11 cellular contexts compared by ENCODE assay signal in genomic region chr16:10965440-10966039, GRCh38. TPM values are rescaled to one million over a fixed set of nuclear protein-coding genes. Genes with fewer than 3 reads are reported as not detected.
DNase-seq lines count a peak whose midpoint lies in the region; ATAC-seq and TF ChIP-seq lines count a peak whose summit lies in the region.
"Had no signal": no experiment of that assay in that cellular context is flagged by ENCODE, and none has a peak within 500 bp of the region (broad histone marks: within the 10 kb centered on the region; RNA-seq: fewer than 3 reads in every experiment).

No MANE protein-coding gene starts in this region.

- DNase-seq in GM06990 (ENCODE audit: extremely low read depth, insufficient read length) (peak; percentile 82), activated B cell treated with CpG ODN at 0.5 μM for 24 hours (peak; percentile 45), NCI-H510A treated with DMSO at 0.1 percent for 48 hours (lab: John Stamatoyannopoulos, UW) (no peak), H7 (no peak), hippocampal formation (lab: John Stamatoyannopoulos, UW) (no peak), neuronal stem cell (ENCODE audit: low spot score) (no peak)
- DNase-seq: lower lobe of right lung, NCI-H1092 treated with DMSO at 0.1 percent for 48 hours, WERI-Rb-1 had no signal

- no peaks in the 10 kb centered on the region for H3K9me3 Mint-ChIP-seq in activated B cell treated with CpG ODN at 0.5 μM for 24 hours

- H2BK12ac ChIP-seq in neuronal stem cell (ENCODE audit: low read length) = no peak overlapping the region

- H3K79me1 ChIP-seq in neuronal stem cell (ENCODE audit: low read depth, low read length) = no peaks in the 10 kb centered on the region

- peaks cover 45% of the 10 kb centered on the region for H3K4me1 Mint-ChIP-seq in activated B cell treated with CpG ODN at 0.5 μM for 24 hours

- ATAC-seq in GM19035 (IDR thresholded peaks at IDR 0.05; ENCODE audit: unreplicated experiment) = peak; percentile 63
- peak; percentile 61 for ATAC-seq in HG02943 (IDR thresholded peaks at IDR 0.05; ENCODE audit: low read depth, unreplicated experiment)
- ATAC-seq in activated B cell treated with CpG ODN at 0.5 μM for 24 hours (ENCODE audit: low read depth) = peak; percentile 84
- ATAC-seq: lower lobe of right lung had no signal

- POLR2A ChIA-PET in activated B cell treated with CpG ODN at 0.5 μM for 24 hours (lab: Charles Lee) = interaction anchor here (0.6 to 5.6 kb wide), 40 partner anchors 12 to 1133 kb away, joined by 3 to 169 read pairs (median 4); partner anchors contain the start of genes CLEC16A, SOCS1, TXNDC11 and ZC3H7A

- intact Hi-C loops in activated B cell treated with CpG ODN at 0.5 μM for 24 hours (cut with micrococcal nuclease) = loop anchor here (1.0 to 5.0 kb wide), 11 partner anchors 16 to 675 kb away; no protein-coding TSS in a partner anchor

- peak overlapping the region; percentile 66 for H3K4me3 Mint-ChIP-seq in activated B cell treated with CpG ODN at 0.5 μM for 24 hours

- CTCF ChIA-PET in activated B cell treated with CpG ODN at 0.5 μM for 24 hours (lab: Charles Lee) = interaction anchor here (0.6 to 4.0 kb wide), 19 partner anchors 10 to 777 kb away, joined by 3 to 62 read pairs (median 9); partner anchors contain the start of genes SOCS1 and TXNDC11

- no CpG with 5 or more reads among the region's 6 CpGs for WGBS in neuronal stem cell (ENCODE audit: extremely low coverage in 2 of 2, insufficient read length in 2 of 2, insufficient replicate concordance in 1 of 2), 2 donors

- no peaks in the 10 kb centered on the region for H3K27me3 Mint-ChIP-seq in activated B cell treated with CpG ODN at 0.5 μM for 24 hours

- TF ChIP-seq CTCF in GM06990 (IDR thresholded peaks at IDR 0.05; ENCODE audit: insufficient read depth, low read length, poor library complexity, severe bottlenecking) = no peak
- no peak for TF ChIP-seq CTCF in activated B cell treated with CpG ODN at 0.5 μM for 24 hours (IDR thresholded peaks at IDR 0.05)

- peaks cover 2% of the 10 kb centered on the region in 2 donors for H3K4me1 ChIP-seq in neuronal stem cell (ENCODE audit: control insufficient read depth in 2 of 2, insufficient read depth in 1 of 2, low read depth in 1 of 2, low read length in 2 of 2)

- H2AK5ac ChIP-seq in neuronal stem cell (ENCODE audit: low read depth, low read length) = no peak overlapping the region

- H3K23ac ChIP-seq in neuronal stem cell (ENCODE audit: low read depth, low read length, poor library complexity) = no peak overlapping the region

- H3K36me3 Mint-ChIP-seq in activated B cell treated with CpG ODN at 0.5 μM for 24 hours (ENCODE audit: low read depth) = peaks cover 77% of the 10 kb centered on the region

- H3K36me3 ChIP-seq in GM06990 (ENCODE audit: control insufficient read depth, insufficient read depth, low read length) (peaks cover 13% of the 10 kb centered on the region), H7 (replicated peaks; ENCODE audit: control insufficient read depth, insufficient read depth, low read length) (no peaks in the 10 kb centered on the region; the same call in 1 of the 2 replicates), neuronal stem cell (replicated peaks in 1 of 2; ENCODE audit: control insufficient read depth in 2 of 2, insufficient read depth in 2 of 2, low read length in 2 of 2) (peaks cover 5 to 49% of the 10 kb centered on the region in 2 donors)

- no peak overlapping the region for H2BK5ac ChIP-seq in neuronal stem cell (ENCODE audit: low read length)

- H3K27ac Mint-ChIP-seq in activated B cell treated with CpG ODN at 0.5 μM for 24 hours = peak overlapping the region; percentile 94

- no peak overlapping the region for H3K4me2 ChIP-seq in neuronal stem cell (ENCODE audit: insufficient read depth, low read length, poor library complexity, severe bottlenecking)

- no peak overlapping the region for H2AFZ ChIP-seq in neuronal stem cell (ENCODE audit: low read length)

- no peak overlapping the region for H3K14ac ChIP-seq in neuronal stem cell (ENCODE audit: low read length)

- no peak overlapping the region for H4K8ac ChIP-seq in neuronal stem cell (ENCODE audit: low read depth, low read length)

- no peak overlapping the region for H2BK120ac ChIP-seq in neuronal stem cell (ENCODE audit: low read depth, low read length)

- peaks cover 0 to 2% of the 10 kb centered on the region in 2 donors for H3K9me3 ChIP-seq in neuronal stem cell (replicated peaks in 1 of 2; ENCODE audit: control insufficient read depth in 2 of 2, insufficient read depth in 1 of 2, low read depth in 1 of 2, low read length in 2 of 2)
- H3K9me3 ChIP-seq: lower lobe of right lung had no signal

- H3K27me3 ChIP-seq in GM06990 (replicated peaks; ENCODE audit: control insufficient read depth, insufficient read depth, low read length) = no peaks in the 10 kb centered on the region
- H3K27me3 ChIP-seq in H7 (ENCODE audit: control insufficient read depth, insufficient read depth, low read length) = no peaks in the 10 kb centered on the region
- no peaks in the 10 kb centered on the region for H3K27me3 ChIP-seq in neuronal stem cell (ENCODE audit: control insufficient read depth in 3 of 3, insufficient read depth in 3 of 3, low read depth in 1 of 3, low read length in 3 of 3)

- H3K9ac ChIP-seq in neuronal stem cell (ENCODE audit: low read depth, low read length, poor library complexity) = no peak overlapping the region

- no peak overlapping the region for H3K4ac ChIP-seq in neuronal stem cell (ENCODE audit: low read length)

- peak overlapping the region; percentile 47 for H3K4me3 ChIP-seq in GM06990 (replicated peaks; ENCODE audit: low read depth, low read length)
- no peak overlapping the region for H3K4me3 ChIP-seq in H7 (ENCODE audit: insufficient read depth, low read depth, low read length)
- H3K4me3 ChIP-seq in neuronal stem cell (ENCODE audit: low read length in 2 of 2) = no peak overlapping the region
- H3K4me3 ChIP-seq: lower lobe of right lung had no signal

- no peak overlapping the region for H4K91ac ChIP-seq in neuronal stem cell (ENCODE audit: low read depth, low read length, poor library complexity)

- H3K27ac ChIP-seq in neuronal stem cell (replicated peaks; ENCODE audit: low read length) = no peak overlapping the region
- H3K27ac ChIP-seq: lower lobe of right lung, WERI-Rb-1 had no signal

- no peak overlapping the region for H2BK15ac ChIP-seq in neuronal stem cell (ENCODE audit: low read length)

- H3K18ac ChIP-seq in neuronal stem cell (ENCODE audit: low read length) = no peak overlapping the region

RNA-seq across cellular contexts. Expression of gene CLEC16A, which starts 21.2 kb away (rescaled TPM):
- total RNA-seq in activated B cell treated with CpG ODN at 0.5 μM for 24 hours = 53.4 and 57.6 TPM in 2 replicates
- 12.0 and 15.1 TPM in 2 replicates for total RNA-seq in H7 (2014; rRNA removed; shearing (Covaris generic))
- 7.1 TPM for polyA plus RNA-seq in neuronal stem cell (2013, experiment 1 of 2)
- 6.7 TPM for polyA plus RNA-seq in neuronal stem cell (2013, experiment 2 of 2)

RNA-seq across cellular contexts. Expression of gene DEXI, which starts 23.3 kb away (rescaled TPM):
- 18.0 and 19.8 TPM in 2 replicates for total RNA-seq in activated B cell treated with CpG ODN at 0.5 μM for 24 hours
- 55.9 and 63.1 TPM in 2 replicates for total RNA-seq in H7 (2014; rRNA removed; shearing (Covaris generic))
- 25.2 TPM for polyA plus RNA-seq in neuronal stem cell (2013, experiment 1 of 2)
- 25.3 TPM for polyA plus RNA-seq in neuronal stem cell (2013, experiment 2 of 2)

Comparison
In these comparisons a context has a peak if more than half of its experiments do, and no peak if none do; other contexts are left out.
1. DNase-seq: peak in GM06990 (single experiment) and activated B cell treated with CpG ODN at 0.5 μM for 24 hours (single experiment); none in NCI-H510A treated with DMSO at 0.1 percent for 48 hours (single experiment), H7 (single experiment), hippocampal formation (0 of 2) and neuronal stem cell (single experiment).
2. Peak in every context shown above with its lines, with median percentiles within 50 percentile points of each other: ATAC-seq.